In genomic region chr7:149620961-149621360, GRCh38 we compare ENCODE assay signal across 10 cellular contexts.
DNase-seq lines count a peak whose midpoint lies in the region; ATAC-seq, FAIRE-seq and TF ChIP-seq lines count a peak whose summit lies in the region.
"Had no signal": no experiment of that assay in that cellular context is flagged by ENCODE, and none has a peak within 500 bp of the region (broad histone marks: within the 10 kb centered on the region; RNA-seq: fewer than 3 reads in every experiment).

No MANE protein-coding gene starts in this region.

- in situ Hi-C loops in GM12878 (cut with MboI), result no loop called here

- SMC1A ChIA-PET in GM12878 (lab: Charles Lee; ENCODE audit: uncharacterized antibody, unreplicated experiment), result interaction anchor here (1.1 to 3.4 kb wide), 2 partner anchors 18 to 22 kb away, joined by 3 to 17 read pairs; no protein-coding TSS in a partner anchor

- no peak overlapping the region for H3K9ac ChIP-seq in GM12878 (ENCODE audit: control insufficient read depth, insufficient read depth, low read length)

- no peak for FAIRE-seq in GM12878 (lab: Jason Lieb, UNC)

- intact Hi-C loops in CD4-positive, alpha-beta T cell (cut with DNase I, micrococcal nuclease), result loop anchor here (5.0 to 10.0 kb wide), 2 partner anchors 116 to 359 kb away; partner anchors contain the start of gene ZNF783 (in 1 of the 2)
- intact Hi-C loops in GM12878 (cut with micrococcal nuclease; ENCODE audit: unreplicated experiment), result loop anchor here (5.0 kb wide), 1 partner anchor 474 kb away; the partner anchor contains the start of gene ZNF398

- POLR2A ChIA-PET in CD4-positive, alpha-beta T cell (lab: Charles Lee), result no interaction called here
- POLR2A ChIA-PET in GM12878 (lab: Charles Lee), result no interaction called here

- peaks cover 41% of the 10 kb centered on the region for H3K79me2 ChIP-seq in GM12878 (ENCODE audit: control insufficient read depth, insufficient read depth, low read length)

- H3K4me1 ChIP-seq in GM12878 (ENCODE audit: control insufficient read depth, insufficient read depth, low read length), result peaks cover 24% of the 10 kb centered on the region

- H3K36me3 Mint-ChIP-seq in CD4-positive, alpha-beta T cell (ENCODE audit: low read depth), result peaks cover 80% of the 10 kb centered on the region

- 3% methylated on average over 10 of the region's 14 CpGs for WGBS in GM12878 (ENCODE audit: insufficient coverage, insufficient replicate concordance, low lambda C conversion rate, missing lambda C conversion rate)

- no peak for TF ChIP-seq RAD21 in GM12878 (IDR thresholded peaks at IDR 0.05; ENCODE audit: insufficient read depth, low read depth, low read length)

- no peak overlapping the region for H3K27ac Mint-ChIP-seq in CD4-positive, alpha-beta T cell

- ATAC-seq in CD4-positive, alpha-beta T cell (ENCODE audit: poor library complexity), result no peak
- ATAC-seq in GM19438 (IDR thresholded peaks at IDR 0.05; ENCODE audit: low read depth, unreplicated experiment) (peak; percentile 31), HG03520 (IDR thresholded peaks at IDR 0.05; ENCODE audit: unreplicated experiment) (peak; percentile 39), GM12878 (peak; percentile 66)

- peak overlapping the region; percentile 83 for H3K4me2 ChIP-seq in GM12878 (ENCODE audit: control insufficient read depth, insufficient read depth)

- peaks cover 14 to 19% of the 10 kb centered on the region in 2 experiments for H3K36me3 ChIP-seq in GM12878 (ENCODE audit: control insufficient read depth in 2 of 2, insufficient read depth in 2 of 2, low read length in 1 of 2)

- 0 out of 2 replicates have a peak overlapping the region, but pooled peaks have one; percentile 17 for H3K4me3 ChIP-seq in GM12878

- peak in 1 of 10 experiments; percentile 13 for DNase-seq in CD4-positive, alpha-beta T cell
- DNase-seq in GM12878 (ENCODE audit: low read depth, low spot score) (no peak), MV-4-11 (lab: John Stamatoyannopoulos, UW) (no peak), inferior parietal cortex (ENCODE audit: extremely low spot score) (no peak), NCI-H2081 (lab: John Stamatoyannopoulos, UW) (no peak), Kasumi-1 (lab: John Stamatoyannopoulos, UW) (no peak)
- DNase-seq: NCI-H446 treated with DMSO at 0.1 percent for 48 hours had no signal

- CTCF ChIA-PET in CD4-positive, alpha-beta T cell (lab: Charles Lee), result no interaction called here
- CTCF ChIA-PET in GM12878 (lab: Yijun Ruan, JAX), result interaction anchor here (0.8 kb wide), 1 partner anchor 22 kb away, joined by 3 read pairs; no protein-coding TSS in a partner anchor

- no peaks in the 10 kb centered on the region for H3K9me3 ChIP-seq in CD4-positive, alpha-beta T cell (ENCODE audit: control insufficient read depth, low read length)
- H3K9me3 ChIP-seq in GM12878 (replicated peaks; ENCODE audit: control insufficient read depth, insufficient read depth, low read length), result no peaks in the 10 kb centered on the region

- no peak overlapping the region for H3K27ac ChIP-seq in CD4-positive, alpha-beta T cell (ENCODE audit: low read depth, low read length)
- peak overlapping the region; percentile 65 for H3K27ac ChIP-seq in GM12878 (ENCODE audit: control insufficient read depth, insufficient read depth)
- H3K27ac ChIP-seq: C4-2B had no signal

- peaks cover 3% of the 10 kb centered on the region for H4K20me1 ChIP-seq in GM12878 (ENCODE audit: control insufficient read depth, insufficient read depth)

- TF ChIP-seq POLR2A in GM12878 (IDR thresholded peaks at IDR 0.05; ENCODE audit: low read depth, low read length), result no peak

- H3K27me3 ChIP-seq in CD4-positive, alpha-beta T cell (ENCODE audit: control insufficient read depth, insufficient read depth, low read length), result no peaks in the 10 kb centered on the region
- H3K27me3 ChIP-seq in GM12878 (replicated peaks in 1 of 2; ENCODE audit: control insufficient read depth in 2 of 2, insufficient read depth in 2 of 2, low read length in 1 of 2), result no peaks in the 10 kb centered on the region

- peak overlapping the region; percentile 62 for H3K4me3 Mint-ChIP-seq in CD4-positive, alpha-beta T cell

- no peak overlapping the region for H2AFZ ChIP-seq in GM12878 (ENCODE audit: control insufficient read depth, low read depth, low read length)

- no TSS peak for BruUV-seq in GM12878 (replicated peaks; lab: Mats Ljungman, UMichigan)

- no peak for TF ChIP-seq CTCF in CD4-positive, alpha-beta T cell (IDR thresholded peaks at IDR 0.05)
- TF ChIP-seq CTCF in GM12878 (IDR thresholded peaks at IDR 0.05 in 2 of 3, conservative IDR thresholded peaks at IDR 0.05 in 1 of 3; ENCODE audit: control insufficient read depth in 2 of 3, extremely low read depth in 1 of 3, insufficient read depth in 1 of 3, low read depth in 3 of 3, low read length in 3 of 3), result no peak

- TF ChIP-seq EP300 in GM12878 (IDR thresholded peaks at IDR 0.05; ENCODE audit: borderline replicate concordance in 1 of 2, control insufficient read depth in 1 of 2, low read depth in 2 of 2, low read length in 2 of 2), result peak in 1 of 2 experiments; percentile 47; a peak in 1 of 4 replicates

- RAD21 ChIA-PET in GM12878 (lab: Charles Lee; ENCODE audit: unreplicated experiment), result no interaction called here

- H3K27me3 Mint-ChIP-seq in CD4-positive, alpha-beta T cell, result no peaks in the 10 kb centered on the region

- peaks cover 46% of the 10 kb centered on the region for H3K4me1 Mint-ChIP-seq in CD4-positive, alpha-beta T cell (ENCODE audit: low read depth)

- H3K9me3 Mint-ChIP-seq in CD4-positive, alpha-beta T cell, result no peaks in the 10 kb centered on the region

TF ChIP-seq in GM12878, 131 proteins besides CTCF, POLR2A, EP300 and RAD21 (continues in another document):
- peak; percentile 42; the same call in 1 of the 2 replicates for TF ChIP-seq MTA2 (IDR thresholded peaks at IDR 0.05; ENCODE audit: low read depth)
- TF ChIP-seq FOS (IDR thresholded peaks at IDR 0.05; ENCODE audit: borderline replicate concordance, extremely low read depth, insufficient read length), result no peak
- TF ChIP-seq TAF1 (IDR thresholded peaks at IDR 0.05; ENCODE audit: borderline replicate concordance, low read depth, low read length), result no peak
- TF ChIP-seq CEBPZ (IDR thresholded peaks at IDR 0.05; ENCODE audit: low read depth, low read length), result no peak
- no peak for TF ChIP-seq ESRRA (IDR thresholded peaks at IDR 0.05; ENCODE audit: low read length)
- no peak for TF ChIP-seq ZBTB33 (IDR thresholded peaks at IDR 0.05)
- TF ChIP-seq ASH2L (IDR thresholded peaks at IDR 0.05; ENCODE audit: borderline replicate concordance, low read depth), result no peak
- no peak; a peak in 3 of 4 replicates for TF ChIP-seq IKZF2 (IDR thresholded peaks at IDR 0.05)
- peak; percentile 50; the same call in 1 of the 2 replicates for TF ChIP-seq PKNOX1 (IDR thresholded peaks at IDR 0.05)
- TF ChIP-seq NRF1 (conservative IDR thresholded peaks at IDR 0.05; ENCODE audit: low read depth, low read length), result no peak
